ENCODE assay signal across 34 cellular contexts in genomic region chr7:83492802-83493201, GRCh38.
"Had no signal": no experiment of that assay in that cellular context is flagged by ENCODE, and none has a peak within 500 bp of the region (broad histone marks: within the 10 kb centered on the region; RNA-seq: fewer than 3 reads in every experiment).

No MANE protein-coding gene starts in this region.

- H3K27me3 ChIP-seq: MG63 had no signal

- DNase-seq: Karpas-422, Kasumi-1, KG1, MG63, MM.1S, MV-4-11, NCI-H1048, NCI-H1092, NCI-H1092 treated with DMSO at 0.1 percent for 48 hours, NCI-H1105, NCI-H1105 treated with DMSO at 0.1 percent for 48 hours, NCI-H1417, NCI-H1417 treated with DMSO at 0.1 percent for 48 hours, NCI-H1436, NCI-H1436 treated with DMSO at 0.1 percent for 48 hours, NCI-H146, NCI-H1694, NCI-H1694 treated with DMSO at 0.1 percent for 48 hours, NCI-H187, NCI-H187 treated with DMSO at 0.1 percent for 48 hours, NCI-H1930, NCI-H2029, NCI-H2029 treated with DMSO at 0.1 percent for 48 hours, NCI-H2081, NCI-H2081 treated with DMSO at 0.1 percent for 48 hours, NCI-H2107, NCI-H2171, NCI-H2171 treated with DMSO at 0.1 percent for 48 hours, NCI-H2227 treated with DMSO at 0.1 percent for 48 hours, NCI-H226, NCI-H345, NCI-H446, NCI-H446 treated with DMSO at 0.1 percent for 48 hours had no signal

- H3K9ac ChIP-seq: KMS-11 had no signal

- H3K4me2 ChIP-seq: KMS-11 had no signal

- H3K9me3 ChIP-seq: MG63 had no signal

- H3K27ac ChIP-seq: KMS-11 had no signal

- H3K36me3 ChIP-seq: MG63 had no signal

- H3K4me3 ChIP-seq: MG63 had no signal
